ENCODE assay signal across 8 cellular contexts in the genomic region with DNA sequence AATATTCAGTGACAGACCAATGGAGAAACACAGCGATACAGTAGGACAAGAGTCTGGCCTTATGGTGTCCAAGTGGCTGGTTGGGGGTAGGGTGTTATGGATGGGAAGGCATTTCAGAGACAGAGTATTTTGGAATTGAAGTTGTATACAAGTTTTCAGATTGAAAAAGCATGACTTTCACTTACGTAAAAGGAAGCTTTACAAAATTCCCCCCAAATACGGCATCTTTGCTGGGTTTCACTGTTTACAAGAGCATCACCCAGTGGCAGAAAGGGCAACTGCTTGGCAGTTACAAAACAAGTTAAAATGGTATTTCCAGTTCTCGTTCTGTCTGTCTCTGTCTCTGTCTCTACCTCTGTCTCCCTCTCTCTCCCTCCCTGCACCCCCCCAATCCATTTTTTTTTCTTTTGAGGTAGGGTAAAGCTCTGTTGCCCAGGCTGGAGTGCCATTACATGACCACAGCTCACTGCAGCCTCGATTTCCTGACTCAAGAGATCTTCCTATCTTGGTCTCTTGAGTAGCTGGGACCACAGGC.
DNase-seq lines count a peak whose midpoint lies in the region; ATAC-seq lines count a peak whose summit lies in the region.

No MANE protein-coding gene starts in this region.

- no peaks in the 10 kb centered on the region for H3K9me3 Mint-ChIP-seq in activated CD8-positive, alpha-beta memory T cell treated with anti-CD3 and anti-CD28 coated beads, Interleukin-2, amount 10 ng/mL, durations not matched to agents 7 days and 5 days (ENCODE audit: low read depth)

- H3K27me3 Mint-ChIP-seq in activated CD8-positive, alpha-beta memory T cell treated with anti-CD3 and anti-CD28 coated beads, Interleukin-2, amount 10 ng/mL, durations not matched to agents 7 days and 5 days, result peaks cover 3% of the 10 kb centered on the region

- H3K4me1 Mint-ChIP-seq in activated CD8-positive, alpha-beta memory T cell treated with anti-CD3 and anti-CD28 coated beads, Interleukin-2, amount 10 ng/mL, durations not matched to agents 7 days and 5 days, result peaks cover 60% of the 10 kb centered on the region

- peaks cover 1% of the 10 kb centered on the region for H3K36me3 Mint-ChIP-seq in activated CD8-positive, alpha-beta memory T cell treated with anti-CD3 and anti-CD28 coated beads, Interleukin-2, amount 10 ng/mL, durations not matched to agents 7 days and 5 days

- in situ Hi-C loops in KBM-7 (cut with MboI; ENCODE audit: low pct_unique_long_range_greater_than_20kb, low sequenced_read_pairs), result no loop called here

- H3K4me3 Mint-ChIP-seq in activated CD8-positive, alpha-beta memory T cell treated with anti-CD3 and anti-CD28 coated beads, Interleukin-2, amount 10 ng/mL, durations not matched to agents 7 days and 5 days, result peak overlapping the region; percentile 34

- H3K27ac Mint-ChIP-seq in activated CD8-positive, alpha-beta memory T cell treated with anti-CD3 and anti-CD28 coated beads, Interleukin-2, amount 10 ng/mL, durations not matched to agents 7 days and 5 days, result peak overlapping the region; percentile 94

- CTCF ChIA-PET in activated CD8-positive, alpha-beta memory T cell treated with anti-CD3 and anti-CD28 coated beads, Interleukin-2, amount 10 ng/mL, durations not matched to agents 7 days and 5 days (lab: Charles Lee), result interaction anchor here (0.9 to 4.0 kb wide), 8 partner anchors 11 to 169 kb away, joined by 3 to 31 read pairs (median 6); no protein-coding TSS in a partner anchor

- ATAC-seq in activated CD8-positive, alpha-beta memory T cell treated with anti-CD3 and anti-CD28 coated beads, Interleukin-2, amount 10 ng/mL, durations not matched to agents 7 days and 5 days, result peak; percentile 43
- ATAC-seq in GM21576 (IDR thresholded peaks at IDR 0.05; ENCODE audit: unreplicated experiment), result peak; percentile 34

- peak; percentile 68 for DNase-seq in activated CD8-positive, alpha-beta memory T cell treated with anti-CD3 and anti-CD28 coated beads, Interleukin-2, amount 10 ng/mL, durations not matched to agents 7 days and 5 days
- no peak for DNase-seq in activated CD8-positive, alpha-beta memory T cell treated with anti-CD3 and anti-CD28 coated beads for 24 hours
- DNase-seq in KBM-7, result peak; percentile 59
- peak; percentile 25 to 38 for DNase-seq in activated CD4-positive, alpha-beta T cell treated with anti-CD3 and anti-CD28 coated beads, Interleukin-2, amount 50 U/mL, for 48 hours
- peak; percentile 25 for DNase-seq in iPS DF 19.7 (ENCODE audit: low read depth, low spot score)
- peak; percentile 42 for DNase-seq in ureter (ENCODE audit: low spot score)
- no peak for DNase-seq in NCI-H510A (lab: John Stamatoyannopoulos, UW)

Comparison
In these comparisons a context has a peak if more than half of its experiments do, and no peak if none do; other contexts are left out.
1. DNase-seq: peak in activated CD8-positive, alpha-beta memory T cell treated with anti-CD3 and anti-CD28 coated beads, Interleukin-2, amount 10 ng/mL, durations not matched to agents 7 days and 5 days (single experiment), KBM-7 (single experiment), activated CD4-positive, alpha-beta T cell treated with anti-CD3 and anti-CD28 coated beads, Interleukin-2, amount 50 U/mL, for 48 hours (2 of 2), iPS DF 19.7 (single experiment) and ureter (single experiment); none in activated CD8-positive, alpha-beta memory T cell treated with anti-CD3 and anti-CD28 coated beads for 24 hours (single experiment) and NCI-H510A (single experiment).